Comparison of ENCODE assay signal across 24 cellular contexts in the genomic region with DNA sequence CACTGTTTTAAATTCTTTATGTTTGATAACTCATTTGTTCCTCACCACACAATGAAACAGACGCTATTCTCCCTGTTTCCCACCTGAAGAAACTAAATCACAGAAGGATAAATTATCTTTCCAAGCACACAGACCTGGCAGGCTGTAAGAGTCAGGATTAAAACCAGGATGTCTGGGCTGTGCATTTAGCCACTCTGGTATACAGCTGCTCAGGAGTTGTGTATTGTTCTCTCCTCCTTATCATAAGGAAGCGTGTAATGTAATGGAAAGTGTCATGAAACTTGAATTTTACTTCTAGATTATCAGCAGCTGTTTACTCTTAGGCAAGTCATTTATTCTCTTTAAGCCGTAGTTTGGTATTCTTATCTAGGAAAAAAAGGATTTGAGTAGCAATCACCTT.
A peak's percentile ranks its signal among the peaks of the same experiment; 100 is the strongest.
DNase-seq lines count a peak whose midpoint lies in the region; ATAC-seq and TF ChIP-seq lines count a peak whose summit lies in the region.
"Had no signal": no experiment of that assay in that cellular context is flagged by ENCODE, and none has a peak within 500 bp of the region (broad histone marks: within the 10 kb centered on the region; RNA-seq: fewer than 3 reads in every experiment).

No MANE protein-coding gene starts in this region.

- no peak overlapping the region for H2AK5ac ChIP-seq in mesendoderm (ENCODE audit: low read length)

- H3K9ac ChIP-seq in mesendoderm (ENCODE audit: low read length): no peak overlapping the region
- H3K9ac ChIP-seq: BLaER1 had no signal

- H3K27ac Mint-ChIP-seq in MCF 10A (ENCODE audit: low read depth, unreplicated experiment): peak overlapping the region; percentile 86
- H3K27ac Mint-ChIP-seq in endothelial cell (ENCODE audit: unreplicated experiment): peak overlapping the region; percentile 81
- H3K27ac Mint-ChIP-seq in activated T-helper 1 cell treated with anti-CD3 and anti-CD28 coated beads, Interleukin-12 subunit alpha, Interleukin-12 subunit beta, Interleukin-2, Interleukin-4 antibody, amounts not matched to agents 30 ng/mL and 10 ng/mL and 1 ng/mL, durations not matched to agents 14 hours and 24 hours and 36 hours: no peak overlapping the region
- H3K27ac Mint-ChIP-seq: CD4-positive, alpha-beta T cell had no signal

- POLR2A ChIA-PET in MCF 10A (lab: Yijun Ruan, JAX): interaction anchor here (1.5 to 17.1 kb wide), 6 partner anchors 19 to 186 kb away, joined by 3 to 439 read pairs (median 41); partner anchors contain the start of gene LRIG3

- H4K5ac ChIP-seq in mesendoderm (ENCODE audit: low read length): no peak overlapping the region

- H3K4me3 ChIP-seq in breast epithelium (no peak overlapping the region), mesendoderm (ENCODE audit: low read length) (no peak overlapping the region), stomach (no peak overlapping the region)
- H3K4me3 ChIP-seq: BLaER1, K562 had no signal

- H3K79me1 ChIP-seq in mesendoderm (ENCODE audit: low read length): no peaks in the 10 kb centered on the region

- DNase-seq in MCF 10A (ENCODE audit: unreplicated experiment) (no peak), breast epithelium (ENCODE audit: low spot score in 2 of 2) (no peak), endothelial cell (ENCODE audit: low spot score) (no peak), mesendoderm (peak; percentile 27), stomach (no peak), HuH-7 (ENCODE audit: low spot score) (no peak)
- no peak for DNase-seq in activated T-helper 1 cell treated with anti-CD3 and anti-CD28 coated beads, Interleukin-12 subunit alpha, Interleukin-12 subunit beta, Interleukin-2, Interleukin-4 antibody, amounts not matched to agents 30 ng/mL and 10 ng/mL and 1 ng/mL, durations not matched to agents 14 hours and 24 hours and 36 hours (ENCODE audit: low spot score)
- DNase-seq: ACHN; CD4-positive, alpha-beta T cell; DMS153; NCI-H1092; NCI-H1436 treated with DMSO at 0.1 percent for 48 hours; NCI-H2029; NCI-H2227 treated with DMSO at 0.1 percent for 48 hours; NCI-H510A treated with DMSO at 0.1 percent for 48 hours; NCI-H774; NK-92 treated with Interleukin-12 subunit alpha and Interleukin-12 subunit beta, amount 100 ng/mL, for 24 hours; SIG-M5 had no signal

- H3K27me3 Mint-ChIP-seq in MCF 10A (ENCODE audit: insufficient read depth, unreplicated experiment) (no peaks in the 10 kb centered on the region), endothelial cell (ENCODE audit: unreplicated experiment) (no peaks in the 10 kb centered on the region)
- H3K27me3 Mint-ChIP-seq in activated T-helper 1 cell treated with anti-CD3 and anti-CD28 coated beads, Interleukin-12 subunit alpha, Interleukin-12 subunit beta, Interleukin-2, Interleukin-4 antibody, amounts not matched to agents 30 ng/mL and 10 ng/mL and 1 ng/mL, durations not matched to agents 14 hours and 24 hours and 36 hours (ENCODE audit: insufficient read depth): no peaks in the 10 kb centered on the region
- H3K27me3 Mint-ChIP-seq: CD4-positive, alpha-beta T cell had no signal

- H3K4me1 Mint-ChIP-seq in MCF 10A (ENCODE audit: insufficient read depth, unreplicated experiment) (peaks cover 54% of the 10 kb centered on the region), endothelial cell (ENCODE audit: unreplicated experiment) (peaks cover 66% of the 10 kb centered on the region)
- no peaks in the 10 kb centered on the region for H3K4me1 Mint-ChIP-seq in activated T-helper 1 cell treated with anti-CD3 and anti-CD28 coated beads, Interleukin-12 subunit alpha, Interleukin-12 subunit beta, Interleukin-2, Interleukin-4 antibody, amounts not matched to agents 30 ng/mL and 10 ng/mL and 1 ng/mL, durations not matched to agents 14 hours and 24 hours and 36 hours (ENCODE audit: low read depth)

- intact Hi-C loops in MCF 10A (cut with micrococcal nuclease) (loop anchor here (5.0 kb wide), 1 partner anchor 198 kb away; no protein-coding TSS in a partner anchor), breast epithelium (cut with DNase I; ENCODE audit: low total_unique reads) (no loop called here), stomach (cut with DNase I; ENCODE audit: low total_unique reads) (no loop called here)
- intact Hi-C loops in activated T-helper 1 cell treated with anti-CD3 and anti-CD28 coated beads, Interleukin-12 subunit alpha, Interleukin-12 subunit beta, Interleukin-2, Interleukin-4 antibody, amounts not matched to agents 30 ng/mL and 10 ng/mL and 1 ng/mL, durations not matched to agents 14 hours and 24 hours and 36 hours (cut with micrococcal nuclease): no loop called here

- TF ChIP-seq CTCF in MCF 10A (IDR thresholded peaks at IDR 0.05; ENCODE audit: unreplicated experiment) (no peak), breast epithelium (IDR thresholded peaks at IDR 0.05) (no peak), endothelial cell (IDR thresholded peaks at IDR 0.05; ENCODE audit: unreplicated experiment) (no peak), stomach (IDR thresholded peaks at IDR 0.05) (no peak)

- H2BK120ac ChIP-seq in mesendoderm (ENCODE audit: low read depth, low read length): no peak overlapping the region

- TF ChIP-seq POLR2A in breast epithelium (IDR thresholded peaks at IDR 0.05): no peak
- TF ChIP-seq POLR2A in stomach (IDR thresholded peaks at IDR 0.05): no peak

- H3K36me3 Mint-ChIP-seq in MCF 10A (ENCODE audit: insufficient read depth, unreplicated experiment): no peaks in the 10 kb centered on the region
- no peaks in the 10 kb centered on the region for H3K36me3 Mint-ChIP-seq in endothelial cell (ENCODE audit: low read depth, unreplicated experiment)
- H3K36me3 Mint-ChIP-seq in activated T-helper 1 cell treated with anti-CD3 and anti-CD28 coated beads, Interleukin-12 subunit alpha, Interleukin-12 subunit beta, Interleukin-2, Interleukin-4 antibody, amounts not matched to agents 30 ng/mL and 10 ng/mL and 1 ng/mL, durations not matched to agents 14 hours and 24 hours and 36 hours (ENCODE audit: low read depth): no peaks in the 10 kb centered on the region

- H3K27me3 ChIP-seq in breast epithelium (no peaks in the 10 kb centered on the region), mesendoderm (ENCODE audit: insufficient read depth, low read length, poor library complexity) (no peaks in the 10 kb centered on the region), stomach (no peaks in the 10 kb centered on the region)
- H3K27me3 ChIP-seq: BLaER1 had no signal

- no peak overlapping the region for H3K4ac ChIP-seq in mesendoderm (ENCODE audit: low read depth, low read length)

- no peak overlapping the region for H2BK15ac ChIP-seq in mesendoderm (replicated peaks; ENCODE audit: low read depth)

- no peaks in the 10 kb centered on the region for H3K4me1 ChIP-seq in breast epithelium
- peaks cover 2% of the 10 kb centered on the region for H3K4me1 ChIP-seq in mesendoderm (ENCODE audit: control insufficient read depth, low read depth, low read length)
- peaks cover 14 to 51% (median 23%) of the 10 kb centered on the region in 4 donors for H3K4me1 ChIP-seq in stomach
- H3K4me1 ChIP-seq: BLaER1 had no signal

- H3K4me2 ChIP-seq in mesendoderm (ENCODE audit: low read length): no peak overlapping the region
- H3K4me2 ChIP-seq: BLaER1 had no signal

- H3K9me3 ChIP-seq in breast epithelium (no peaks in the 10 kb centered on the region), stomach (no peaks in the 10 kb centered on the region)
- H3K9me3 ChIP-seq: BLaER1 had no signal

- H3K23ac ChIP-seq in mesendoderm (ENCODE audit: low read length): no peak overlapping the region

- no peak overlapping the region for H3K27ac ChIP-seq in breast epithelium
- H3K27ac ChIP-seq in mesendoderm (ENCODE audit: low read depth, low read length): no peak overlapping the region
- peak overlapping the region in 3 of 5 donors; percentile 8 to 18 (median 16) for H3K27ac ChIP-seq in stomach
- H3K27ac ChIP-seq: 22Rv1, BLaER1 had no signal

- WGBS in mesendoderm (ENCODE audit: extremely low coverage, insufficient coverage, low lambda C conversion rate): no CpG with 5 or more reads among the region's 3 CpGs
- WGBS in stomach, 5 donors: 42 to 68% (median 50%) methylated on average over 3 of the region's 3 CpGs

- no peak overlapping the region for H3K56ac ChIP-seq in mesendoderm (ENCODE audit: low read length)

- BruUV-seq in MCF 10A (replicated peaks; lab: Mats Ljungman, UMichigan): no TSS peak

- H3K18ac ChIP-seq in mesendoderm (ENCODE audit: low read length): no peak overlapping the region

- H3K9me3 Mint-ChIP-seq in MCF 10A (ENCODE audit: unreplicated experiment) (no peaks in the 10 kb centered on the region), endothelial cell (ENCODE audit: unreplicated experiment) (no peaks in the 10 kb centered on the region)
- no peaks in the 10 kb centered on the region for H3K9me3 Mint-ChIP-seq in activated T-helper 1 cell treated with anti-CD3 and anti-CD28 coated beads, Interleukin-12 subunit alpha, Interleukin-12 subunit beta, Interleukin-2, Interleukin-4 antibody, amounts not matched to agents 30 ng/mL and 10 ng/mL and 1 ng/mL, durations not matched to agents 14 hours and 24 hours and 36 hours
- H3K9me3 Mint-ChIP-seq: CD4-positive, alpha-beta T cell had no signal

- no peak for ATAC-seq in GM21786 (IDR thresholded peaks at IDR 0.05; ENCODE audit: unreplicated experiment)
- ATAC-seq: HCT116, K562, SK-N-SH treated with all-trans-retinoic acid at 6 μM for 48 hours had no signal

- CTCF ChIA-PET in MCF 10A (lab: Yijun Ruan, JAX): interaction anchor here (1.2 to 3.9 kb wide), 2 partner anchors 8 to 38 kb away, joined by 3 to 16 read pairs; no protein-coding TSS in a partner anchor

- TF ChIP-seq EP300 in stomach (IDR thresholded peaks at IDR 0.05): no peak

- H4K8ac ChIP-seq in mesendoderm (ENCODE audit: low read depth, low read length): no peak overlapping the region

- H3K4me3 Mint-ChIP-seq in MCF 10A (ENCODE audit: unreplicated experiment) (no peak overlapping the region), endothelial cell (ENCODE audit: unreplicated experiment) (no peak overlapping the region)
- H3K4me3 Mint-ChIP-seq in activated T-helper 1 cell treated with anti-CD3 and anti-CD28 coated beads, Interleukin-12 subunit alpha, Interleukin-12 subunit beta, Interleukin-2, Interleukin-4 antibody, amounts not matched to agents 30 ng/mL and 10 ng/mL and 1 ng/mL, durations not matched to agents 14 hours and 24 hours and 36 hours: no peak overlapping the region
- H3K4me3 Mint-ChIP-seq: CD4-positive, alpha-beta T cell had no signal

- no peak overlapping the region for H2BK5ac ChIP-seq in mesendoderm (ENCODE audit: low read length)

- no peaks in the 10 kb centered on the region for H3K79me2 ChIP-seq in mesendoderm (ENCODE audit: control insufficient read depth, insufficient read depth, low read length)

- H3K36me3 ChIP-seq in breast epithelium: no peaks in the 10 kb centered on the region
- H3K36me3 ChIP-seq in mesendoderm (ENCODE audit: control insufficient read depth, insufficient read depth, low read length): no peaks in the 10 kb centered on the region
- no peaks in the 10 kb centered on the region for H3K36me3 ChIP-seq in stomach
- H3K36me3 ChIP-seq: BLaER1 had no signal

Comparison
In these comparisons a context has a peak if more than half of its experiments do, and no peak if none do; other contexts are left out.
1. H3K27ac ChIP-seq: peak in stomach (3 of 5); none in breast epithelium (0 of 2) and mesendoderm (single experiment).